8 cellular contexts compared by ENCODE assay signal in the genomic region with DNA sequence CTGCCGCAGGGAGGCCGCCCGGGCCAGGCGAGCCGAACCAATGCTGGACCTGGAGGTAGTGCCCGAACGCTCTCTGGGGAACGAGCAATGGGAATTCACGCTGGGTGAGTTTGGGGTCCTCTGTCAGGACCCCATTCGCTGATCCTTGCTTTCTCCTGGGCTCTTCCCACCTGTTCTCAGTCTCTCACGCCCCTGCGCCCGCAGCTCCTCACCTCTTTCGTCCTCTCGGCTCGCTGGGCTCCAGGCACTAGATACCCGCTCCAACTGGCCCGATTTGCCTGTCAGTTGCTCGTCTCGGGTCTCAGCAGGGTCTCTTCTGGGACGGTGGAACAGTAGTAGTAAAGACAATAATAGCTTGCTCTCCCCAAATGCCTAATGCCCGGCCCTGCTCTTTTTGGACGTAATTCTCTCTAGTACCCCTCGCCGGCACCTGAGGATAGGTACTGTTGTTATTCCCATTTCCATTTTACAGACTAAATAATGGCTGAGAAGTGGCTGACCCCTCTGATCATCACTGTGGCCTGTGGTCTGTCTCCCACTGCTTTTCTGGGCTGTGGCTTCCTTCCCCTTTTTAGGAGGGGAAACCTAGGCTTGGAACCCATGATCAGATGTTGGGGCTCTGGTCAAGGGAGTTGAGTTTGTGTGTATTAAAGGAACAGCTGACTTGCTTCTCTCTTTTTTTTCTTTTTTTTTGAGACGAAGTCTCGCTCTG. TPM values are rescaled to one million over a fixed set of nuclear protein-coding genes. Genes with fewer than 3 reads are reported as not detected.
DNase-seq lines count a peak whose midpoint lies in the region; ATAC-seq lines count a peak whose summit lies in the region.

No MANE protein-coding gene starts in this region.

- H3K9me3 ChIP-seq in mucosa of rectum (ENCODE audit: control insufficient read depth in 2 of 2, low read length in 2 of 2) = no peaks in the 10 kb centered on the region

- ATAC-seq in GM21717 (IDR thresholded peaks at IDR 0.05; ENCODE audit: unreplicated experiment) = peak; percentile 20
- no peak for ATAC-seq in GM21360 (IDR thresholded peaks at IDR 0.05; ENCODE audit: unreplicated experiment)

- peak overlapping the region; percentile 49 to 86 for H3K27ac ChIP-seq in mucosa of rectum (ENCODE audit: low read depth in 2 of 2, low read length in 2 of 2)

- peak overlapping the region; percentile 88 to 99 for H3K4me3 ChIP-seq in mucosa of rectum (ENCODE audit: low read length in 2 of 2)

- H3K4me1 ChIP-seq in mucosa of rectum (ENCODE audit: control insufficient read depth in 2 of 2, insufficient read depth in 2 of 2, low read length in 2 of 2) = peaks cover 18 to 33% of the 10 kb centered on the region in 2 donors

- H3K27ac Mint-ChIP-seq in dendritic cell treated with granulocyte-macrophage colony-stimulating factor and Interleukin-4, amounts not matched to agents 40 ng/mL and 50 ng/mL, for 4 days = peak overlapping the region; percentile 92

- DNase-seq in COLO668 (lab: John Stamatoyannopoulos, UW; ENCODE audit: unreplicated experiment) (peak; percentile 35), OCI-M2 (lab: John Stamatoyannopoulos, UW; ENCODE audit: unreplicated experiment) (peak; percentile 5), dermis blood vessel endothelial cell (no peak), HT-29 (ENCODE audit: low spot score) (no peak)

- no peaks in the 10 kb centered on the region for H3K36me3 ChIP-seq in mucosa of rectum (ENCODE audit: control insufficient read depth in 2 of 2, insufficient read depth in 2 of 2, low read length in 2 of 2)

- H3K36me3 Mint-ChIP-seq in dendritic cell treated with granulocyte-macrophage colony-stimulating factor and Interleukin-4, amounts not matched to agents 40 ng/mL and 50 ng/mL, for 4 days (ENCODE audit: low read depth) = peaks cover 59% of the 10 kb centered on the region

- intact Hi-C loops in dendritic cell treated with granulocyte-macrophage colony-stimulating factor and Interleukin-4, amounts not matched to agents 40 ng/mL and 50 ng/mL, for 4 days (cut with micrococcal nuclease) = no loop called here

- no peaks in the 10 kb centered on the region for H3K27me3 Mint-ChIP-seq in dendritic cell treated with granulocyte-macrophage colony-stimulating factor and Interleukin-4, amounts not matched to agents 40 ng/mL and 50 ng/mL, for 4 days

- no peaks in the 10 kb centered on the region for H3K9me3 Mint-ChIP-seq in dendritic cell treated with granulocyte-macrophage colony-stimulating factor and Interleukin-4, amounts not matched to agents 40 ng/mL and 50 ng/mL, for 4 days

- H3K4me1 Mint-ChIP-seq in dendritic cell treated with granulocyte-macrophage colony-stimulating factor and Interleukin-4, amounts not matched to agents 40 ng/mL and 50 ng/mL, for 4 days (ENCODE audit: low read depth) = peaks cover 69% of the 10 kb centered on the region

- H3K9ac ChIP-seq in mucosa of rectum (ENCODE audit: low read depth in 1 of 2, low read length in 2 of 2) = peak overlapping the region; percentile 91

- no peaks in the 10 kb centered on the region for H3K27me3 ChIP-seq in mucosa of rectum (ENCODE audit: control insufficient read depth in 2 of 2, insufficient read depth in 2 of 2, low read length in 2 of 2)

- peak overlapping the region; percentile 99 for H3K4me3 Mint-ChIP-seq in dendritic cell treated with granulocyte-macrophage colony-stimulating factor and Interleukin-4, amounts not matched to agents 40 ng/mL and 50 ng/mL, for 4 days

RNA-seq across cellular contexts. Expression of a gene that starts 0.6 kb away (rescaled TPM):
- 14.8 and 22.3 TPM in 2 replicates for total RNA-seq in dermis blood vessel endothelial cell
- 13.6 and 15.4 TPM in 2 replicates for total RNA-seq in HT-29 (2014; rRNA removed; shearing (Covaris generic))

RNA-seq across cellular contexts. Expression of a gene that starts 40.5 kb away (rescaled TPM):
- 3.5 and 5.3 TPM in 2 replicates for total RNA-seq in dermis blood vessel endothelial cell
- 10.7 and 13.5 TPM in 2 replicates for total RNA-seq in HT-29 (2014; rRNA removed; shearing (Covaris generic))

RNA-seq across cellular contexts. Expression of a gene that starts 49.4 kb away (rescaled TPM):
- total RNA-seq in dermis blood vessel endothelial cell = 18.2 and 26.5 TPM in 2 replicates
- total RNA-seq in HT-29 (2014; rRNA removed; shearing (Covaris generic)) = 33.6 and 35.4 TPM in 2 replicates

RNA-seq across cellular contexts. Expression of a gene that starts 49.5 kb away (rescaled TPM):
- 7.8 and 9.0 TPM in 2 replicates for total RNA-seq in dermis blood vessel endothelial cell
- 27.7 and 34.6 TPM in 2 replicates for total RNA-seq in HT-29 (2014; rRNA removed; shearing (Covaris generic))

RNA-seq across cellular contexts. Expression of a gene that starts 54.3 kb away (rescaled TPM):
- 0.65 and 2.0 TPM in 2 replicates for total RNA-seq in dermis blood vessel endothelial cell
- 42.1 and 44.2 TPM in 2 replicates for total RNA-seq in HT-29 (2014; rRNA removed; shearing (Covaris generic))

Comparison
In these comparisons a context has a peak if more than half of its experiments do, and no peak if none do; other contexts are left out.
1. DNase-seq: peak in COLO668 (single experiment) and OCI-M2 (single experiment); none in dermis blood vessel endothelial cell (single experiment) and HT-29 (single experiment).